21 cellular contexts compared by ENCODE assay signal in the genomic region with DNA sequence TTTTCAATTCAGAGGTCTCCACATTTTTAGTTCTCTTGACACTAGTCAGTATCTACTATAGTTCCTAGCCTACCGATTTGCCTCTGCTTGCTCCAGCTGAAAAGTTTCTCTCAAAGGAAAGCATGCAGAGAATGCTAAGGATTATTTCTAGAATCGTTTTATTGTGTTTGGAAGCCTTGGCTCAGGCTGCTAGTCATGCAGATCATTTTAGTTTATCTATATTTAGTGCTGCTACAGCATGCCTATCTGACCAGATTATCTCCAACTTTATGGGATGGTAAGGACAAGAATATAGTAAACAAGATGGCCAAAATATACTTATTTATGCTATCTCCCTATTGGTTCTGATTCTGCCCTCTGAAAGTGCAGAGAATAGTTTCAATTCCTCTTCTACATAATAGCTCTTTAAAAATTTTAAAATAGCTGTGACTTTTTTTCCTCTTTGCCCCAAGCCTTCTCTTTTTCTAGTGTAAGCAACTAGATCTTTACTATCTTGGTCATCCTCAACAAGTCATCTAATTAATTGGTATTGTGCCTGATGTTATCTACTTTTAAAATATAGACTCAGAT. TPM values are rescaled to one million over a fixed set of nuclear protein-coding genes. Genes with fewer than 3 reads are reported as not detected.
"Had no signal": no experiment of that assay in that cellular context is flagged by ENCODE, and none has a peak within 500 bp of the region (broad histone marks: within the 10 kb centered on the region; RNA-seq: fewer than 3 reads in every experiment).

No MANE protein-coding gene starts in this region.

- H3K4me1 ChIP-seq: heart left ventricle, lower lobe of right lung, tibial nerve, uterus had no signal

- ATAC-seq: activated CD8-positive, alpha-beta T cell treated with anti-CD3 and anti-CD28 coated beads for 36 hours; activated naive CD4-positive, alpha-beta T cell treated with anti-CD3 and anti-CD28 coated beads, Interleukin-2, amount 50 U/mL, for 72 hours; activated T-cell treated with anti-CD3 and anti-CD28 coated beads, Interleukin-2, amount 50 U/mL, for 4 hours; heart left ventricle; left cardiac atrium; lower lobe of right lung; natural killer cell; T-helper 17 cell had no signal

- H3K27me3 Mint-ChIP-seq: activated CD8-positive, alpha-beta T cell treated with anti-CD3 and anti-CD28 coated beads for 36 hours; central memory CD8-positive, alpha-beta T cell; T-helper 17 cell had no signal

- H3K4me1 Mint-ChIP-seq: natural killer cell had no signal

- DNase-seq: activated CD4-positive, alpha-beta T cell treated with anti-CD3 and anti-CD28 coated beads for 48 hours; activated CD8-positive, alpha-beta T cell treated with anti-CD3 and anti-CD28 coated beads for 36 hours; activated effector memory CD4-positive, alpha-beta T cell treated with anti-CD3 and anti-CD28 coated beads, Interleukin-2, amount 50 U/mL, for 16 hours; activated T-cell treated with anti-CD3 and anti-CD28 coated beads, Interleukin-2, amount 50 U/mL, for 4 hours; amniotic stem cell; brain microvascular endothelial cell; effector CD8-positive, alpha-beta T cell; heart left ventricle; left cardiac atrium; lower lobe of right lung; natural killer cell; small intestine; stimulated activated CD4-positive, alpha-beta T cell treated with anti-CD3 and anti-CD28 coated beads, Interleukin-4, amount 100 ng/mL, for 4 hours; stimulated activated CD8-positive, alpha-beta memory T cell treated with anti-CD3 and anti-CD28 coated beads, Interleukin-4, amount 100 ng/mL, for 48 hours; stimulated activated naive CD4-positive, alpha-beta T cell treated with Interleukin-2 at 50 U/mL for 16 hours; substantia nigra; T-helper 17 cell; uterus had no signal

- H3K27ac Mint-ChIP-seq: activated CD8-positive, alpha-beta T cell treated with anti-CD3 and anti-CD28 coated beads for 36 hours; activated naive CD4-positive, alpha-beta T cell treated with anti-CD3 and anti-CD28 coated beads, Interleukin-2, amount 50 U/mL, for 72 hours; natural killer cell; T-helper 17 cell had no signal

- H3K27ac ChIP-seq: brain microvascular endothelial cell, heart left ventricle, lower lobe of right lung, tibial nerve, uterus had no signal

- H3K9me3 Mint-ChIP-seq: activated CD8-positive, alpha-beta T cell treated with anti-CD3 and anti-CD28 coated beads for 36 hours; activated naive CD4-positive, alpha-beta T cell treated with anti-CD3 and anti-CD28 coated beads, Interleukin-2, amount 50 U/mL, for 72 hours; activated T-cell treated with anti-CD3 and anti-CD28 coated beads, Interleukin-2, amount 50 U/mL, for 4 hours; central memory CD8-positive, alpha-beta T cell; natural killer cell had no signal

- H3K36me3 ChIP-seq: brain microvascular endothelial cell, heart left ventricle, lower lobe of right lung, tibial nerve, uterus had no signal

- H3K4me3 ChIP-seq: heart left ventricle, lower lobe of right lung, tibial nerve, uterus had no signal

- H3K27me3 ChIP-seq: brain microvascular endothelial cell, tibial nerve had no signal

- H3K4me3 Mint-ChIP-seq: activated CD8-positive, alpha-beta T cell treated with anti-CD3 and anti-CD28 coated beads for 36 hours; activated T-cell treated with anti-CD3 and anti-CD28 coated beads, Interleukin-2, amount 50 U/mL, for 4 hours; central memory CD8-positive, alpha-beta T cell; natural killer cell; T-helper 17 cell had no signal

- H3K9me3 ChIP-seq: heart left ventricle, lower lobe of right lung, tibial nerve, uterus had no signal

- H3K36me3 Mint-ChIP-seq: activated naive CD4-positive, alpha-beta T cell treated with anti-CD3 and anti-CD28 coated beads, Interleukin-2, amount 50 U/mL, for 72 hours; natural killer cell had no signal

RNA-seq across cellular contexts. Expression of gene DRP2, which starts 15.7 kb away (rescaled TPM):
- total RNA-seq: lower lobe of right lung had no signal
